32 cellular contexts compared by ENCODE assay signal in genomic region chr3:143821862-143822261, GRCh38. TPM values are rescaled to one million over a fixed set of nuclear protein-coding genes. Genes with fewer than 3 reads are reported as not detected.
A peak's percentile ranks its signal among the peaks of the same experiment; 100 is the strongest.
DNase-seq lines count a peak whose midpoint lies in the region; ATAC-seq, FAIRE-seq and TF ChIP-seq lines count a peak whose summit lies in the region.
"Had no signal": no experiment of that assay in that cellular context is flagged by ENCODE, and none has a peak within 500 bp of the region (broad histone marks: within the 10 kb centered on the region; RNA-seq: fewer than 3 reads in every experiment).

No MANE protein-coding gene starts in this region.

- no peak overlapping the region for H3K9ac ChIP-seq in kidney (ENCODE audit: low read length in 2 of 2)

- CTCF ChIA-PET in activated CD4-positive, alpha-beta T cell treated with anti-CD3 and anti-CD28 coated beads for 36 hours (lab: Charles Lee) = interaction anchor here (1.1 to 1.7 kb wide), 3 partner anchors 42 to 46 kb away, joined by 3 to 4 read pairs (median 3); no protein-coding TSS in a partner anchor
- CTCF ChIA-PET in Calu3 (lab: Charles Lee) = no interaction called here

- H3K4me1 ChIP-seq in esophagus muscularis mucosa = peaks cover 0 to 48% (median 27%) of the 10 kb centered on the region in 4 donors
- H3K4me1 ChIP-seq in sigmoid colon = peaks cover 0 to 36% (median 32%) of the 10 kb centered on the region in 4 donors
- no peaks in the 10 kb centered on the region for H3K4me1 ChIP-seq in kidney (ENCODE audit: control insufficient read depth in 1 of 2, insufficient read depth in 1 of 2, low read depth in 1 of 2, low read length in 2 of 2)
- H3K4me1 ChIP-seq: Caco-2, gastrocnemius medialis had no signal

- H3K27ac ChIP-seq in esophagus muscularis mucosa (replicated peaks in 1 of 4) = peak overlapping the region; percentile 17 to 60 (median 55)
- peak overlapping the region in 3 of 4 donors; percentile 45 to 69 (median 51) for H3K27ac ChIP-seq in sigmoid colon
- H3K27ac ChIP-seq in kidney (ENCODE audit: low read depth in 2 of 2, low read length in 2 of 2) = no peak overlapping the region
- H3K27ac ChIP-seq: 22Rv1, brain microvascular endothelial cell, gastrocnemius medialis, WERI-Rb-1 had no signal

- H3K4me3 ChIP-seq in Jurkat, Clone E6-1 (ENCODE audit: low read length) = no peak overlapping the region
- H3K4me3 ChIP-seq in esophagus muscularis mucosa (no peak overlapping the region), sigmoid colon (no peak overlapping the region), kidney (ENCODE audit: low read length in 2 of 2) (no peak overlapping the region)
- H3K4me3 ChIP-seq: gastrocnemius medialis, left lung, upper lobe of left lung had no signal

- WGBS in esophagus muscularis mucosa = 44% methylated on average over 2 of the region's 4 CpGs
- 56 to 62% methylated on average over 4 of the region's 4 CpGs for WGBS in sigmoid colon, 2 donors

- intact Hi-C loops in activated CD4-positive, alpha-beta T cell treated with anti-CD3 and anti-CD28 coated beads for 36 hours (cut with DNase I, micrococcal nuclease) = no loop called here
- intact Hi-C loops in esophagus muscularis mucosa (cut with DNase I) = no loop called here
- intact Hi-C loops in sigmoid colon (cut with DNase I) = no loop called here
- intact Hi-C loops in kidney (cut with DNase I) = no loop called here
- intact Hi-C loops in Calu3 (cut with micrococcal nuclease; ENCODE audit: unreplicated experiment) = no loop called here

- POLR2A ChIA-PET in activated CD4-positive, alpha-beta T cell treated with anti-CD3 and anti-CD28 coated beads for 36 hours (lab: Charles Lee) = no interaction called here

- ATAC-seq in activated CD4-positive, alpha-beta T cell treated with anti-CD3 and anti-CD28 coated beads for 36 hours = peak; percentile 25
- ATAC-seq: effector memory CD8-positive, alpha-beta T cell; gastrocnemius medialis; HepG2; left lung; sciatic nerve had no signal

- peaks cover 43% of the 10 kb centered on the region for H3K4me1 Mint-ChIP-seq in activated CD4-positive, alpha-beta T cell treated with anti-CD3 and anti-CD28 coated beads for 36 hours
- no peaks in the 10 kb centered on the region for H3K4me1 Mint-ChIP-seq in Calu3 (ENCODE audit: low read depth, unreplicated experiment)
- H3K4me1 Mint-ChIP-seq: neural crest cell had no signal

- DNase-seq in activated CD4-positive, alpha-beta T cell treated with anti-CD3 and anti-CD28 coated beads for 36 hours = peak; percentile 16
- DNase-seq in activated CD4-positive, alpha-beta T cell treated with anti-CD3 and anti-CD28 coated beads, Interleukin-2, amount 50 U/mL, for 48 hours = no peak
- DNase-seq in Jurkat, Clone E6-1 (ENCODE audit: low read depth, low spot score) = peak; percentile 54
- DNase-seq in esophagus muscularis mucosa (ENCODE audit: extremely low spot score) (no peak), sigmoid colon (no peak), NOMO-1 treated with dmso at 0.1 percent for 144 hours (lab: John Stamatoyannopoulos, UW; ENCODE audit: unreplicated experiment) (no peak), kidney (no peak), Calu3 (no peak)
- DNase-seq: activated CD4-positive, alpha-beta T cell treated with anti-CD3 and anti-CD28 coated beads, Interleukin-2, amount 10 ng/mL, durations not matched to agents 7 days and 5 days; activated gamma-delta T cell treated with Interleukin-2 at 50 U/mL for 16 hours; activated T-cell treated with anti-CD3 and anti-CD28 coated beads for 4 hours; AML-193; brain microvascular endothelial cell; Caco-2; effector memory CD8-positive, alpha-beta T cell; gastrocnemius medialis; H7; hippocampal formation; immature natural killer cell; left lung; midbrain; NCI-H1092 treated with DMSO at 0.1 percent for 48 hours; NCI-H2029; NCI-H345; NCI-H774; T-helper 9 cell; upper lobe of left lung had no signal

- H3K36me3 Mint-ChIP-seq in activated CD4-positive, alpha-beta T cell treated with anti-CD3 and anti-CD28 coated beads for 36 hours (ENCODE audit: low read depth) = no peaks in the 10 kb centered on the region
- no peaks in the 10 kb centered on the region for H3K36me3 Mint-ChIP-seq in Calu3 (ENCODE audit: insufficient read depth, unreplicated experiment)

- H3K27me3 ChIP-seq in esophagus muscularis mucosa (no peaks in the 10 kb centered on the region), sigmoid colon (no peaks in the 10 kb centered on the region)
- H3K27me3 ChIP-seq: brain microvascular endothelial cell, gastrocnemius medialis, left lung, upper lobe of left lung had no signal

- H3K9me3 ChIP-seq in esophagus muscularis mucosa (no peaks in the 10 kb centered on the region), sigmoid colon (no peaks in the 10 kb centered on the region), kidney (ENCODE audit: control insufficient read depth in 1 of 2, low read length in 2 of 2) (no peaks in the 10 kb centered on the region)
- H3K9me3 ChIP-seq: Caco-2, gastrocnemius medialis, left lung, upper lobe of left lung had no signal

- no TSS peak for BruUV-seq in Calu3 (replicated peaks; lab: Mats Ljungman, UMichigan)

- no peak overlapping the region for H3K4me3 Mint-ChIP-seq in activated CD4-positive, alpha-beta T cell treated with anti-CD3 and anti-CD28 coated beads for 36 hours
- no peak overlapping the region for H3K4me3 Mint-ChIP-seq in Calu3 (ENCODE audit: low read depth, unreplicated experiment)
- H3K4me3 Mint-ChIP-seq: activated CD4-positive, alpha-beta T cell treated with anti-CD3 and anti-CD28 coated beads, Interleukin-2, amount 10 ng/mL, durations not matched to agents 7 days and 5 days; effector memory CD8-positive, alpha-beta T cell; immature natural killer cell; neural crest cell had no signal

- no peaks in the 10 kb centered on the region for H3K27me3 Mint-ChIP-seq in activated CD4-positive, alpha-beta T cell treated with anti-CD3 and anti-CD28 coated beads for 36 hours
- no peaks in the 10 kb centered on the region for H3K27me3 Mint-ChIP-seq in Calu3 (ENCODE audit: unreplicated experiment)
- H3K27me3 Mint-ChIP-seq: activated CD4-positive, alpha-beta T cell treated with anti-CD3 and anti-CD28 coated beads, Interleukin-2, amount 10 ng/mL, durations not matched to agents 7 days and 5 days; effector memory CD8-positive, alpha-beta T cell had no signal

- no peak for TF ChIP-seq EP300 in esophagus muscularis mucosa (IDR thresholded peaks at IDR 0.05)
- TF ChIP-seq EP300 in sigmoid colon (IDR thresholded peaks at IDR 0.05) = no peak

- H3K9me3 Mint-ChIP-seq in activated CD4-positive, alpha-beta T cell treated with anti-CD3 and anti-CD28 coated beads for 36 hours (ENCODE audit: low read depth) = peaks cover 2% of the 10 kb centered on the region
- peaks cover 3% of the 10 kb centered on the region for H3K9me3 Mint-ChIP-seq in Calu3 (ENCODE audit: low read depth, unreplicated experiment)
- H3K9me3 Mint-ChIP-seq: immature natural killer cell had no signal

- TF ChIP-seq POLR2A in esophagus muscularis mucosa (IDR thresholded peaks at IDR 0.05; ENCODE audit: low read depth) = no peak
- TF ChIP-seq POLR2A in sigmoid colon (IDR thresholded peaks at IDR 0.05) = no peak

- H3K36me3 ChIP-seq in esophagus muscularis mucosa = no peaks in the 10 kb centered on the region
- no peaks in the 10 kb centered on the region for H3K36me3 ChIP-seq in sigmoid colon
- H3K36me3 ChIP-seq in kidney (ENCODE audit: control insufficient read depth in 1 of 2, insufficient read depth in 2 of 2, low read length in 2 of 2) = no peaks in the 10 kb centered on the region
- H3K36me3 ChIP-seq: brain microvascular endothelial cell, gastrocnemius medialis, left lung, upper lobe of left lung, WERI-Rb-1 had no signal

- FAIRE-seq in kidney (lab: Jason Lieb, UNC) = no peak
- FAIRE-seq: HepG2 had no signal

- no peak overlapping the region for H3K27ac Mint-ChIP-seq in activated CD4-positive, alpha-beta T cell treated with anti-CD3 and anti-CD28 coated beads for 36 hours
- no peak overlapping the region for H3K27ac Mint-ChIP-seq in Calu3 (ENCODE audit: unreplicated experiment)
- H3K27ac Mint-ChIP-seq: activated CD4-positive, alpha-beta T cell treated with anti-CD3 and anti-CD28 coated beads, Interleukin-2, amount 10 ng/mL, durations not matched to agents 7 days and 5 days had no signal

- TF ChIP-seq CTCF in esophagus muscularis mucosa (IDR thresholded peaks at IDR 0.05) = no peak
- TF ChIP-seq CTCF in sigmoid colon (IDR thresholded peaks at IDR 0.05) = no peak
- no peak for TF ChIP-seq CTCF in kidney (IDR thresholded peaks at IDR 0.05; ENCODE audit: borderline replicate concordance, extremely low read depth, insufficient read depth)
- no peak for TF ChIP-seq CTCF in Calu3 (IDR thresholded peaks at IDR 0.05; ENCODE audit: unreplicated experiment)

RNA-seq across cellular contexts. Expression of gene SLC9A9, which starts 26.4 kb away (rescaled TPM):
- total RNA-seq in activated CD4-positive, alpha-beta T cell treated with anti-CD3 and anti-CD28 coated beads for 36 hours = 1 to 10 TPM; 1.4 to 1.6 TPM
- 2.6 TPM for polyA plus RNA-seq in Jurkat, Clone E6-1 (2012; ENCODE audit: insufficient read depth, insufficient read length)
- 10 to 100 TPM; 13.4 to 15.0 (median 14.4) TPM for total RNA-seq in esophagus muscularis mucosa
- total RNA-seq in sigmoid colon = 10 to 100 TPM; 18.9 to 29.9 (median 25.2) TPM
- 1 to 10 TPM; 2.4 to 7.1 (median 2.5) TPM for polyA plus RNA-seq in sigmoid colon
- total RNA-seq in kidney = 16.5 TPM
- polyA plus RNA-seq in kidney (ENCODE audit: insufficient read depth, low read depth, low replicate concordance) = 3.7 TPM
- 1.5 and 2.4 TPM in 2 replicates for total RNA-seq in Calu3 (2022)
- total RNA-seq: Caco-2, HepG2 had no signal
- polyA plus RNA-seq: HepG2 had no signal

Comparison
In these comparisons a context has a peak if more than half of its experiments do, and no peak if none do; other contexts are left out.
1. DNase-seq: peak in activated CD4-positive, alpha-beta T cell treated with anti-CD3 and anti-CD28 coated beads for 36 hours (single experiment) and Jurkat, Clone E6-1 (single experiment); none in activated CD4-positive, alpha-beta T cell treated with anti-CD3 and anti-CD28 coated beads, Interleukin-2, amount 50 U/mL, for 48 hours (0 of 2), esophagus muscularis mucosa (single experiment), sigmoid colon (single experiment), NOMO-1 treated with dmso at 0.1 percent for 144 hours (single experiment), kidney (single experiment) and Calu3 (single experiment).
2. H3K27ac ChIP-seq: peak in esophagus muscularis mucosa (4 of 4) and sigmoid colon (3 of 4); none in kidney (0 of 2).